ENCODE assay signal across 8 cellular contexts in genomic region chr5:116573279-116573616, GRCh38. TPM values are rescaled to one million over a fixed set of nuclear protein-coding genes. Genes with fewer than 3 reads are reported as not detected.
DNase-seq lines count a peak whose midpoint lies in the region; ATAC-seq, FAIRE-seq and TF ChIP-seq lines count a peak whose summit lies in the region.

No MANE protein-coding gene starts in this region.

- POLR2A ChIA-PET in HEK293T (lab: Yijun Ruan, JAX) (interaction anchor here (0.9 to 1.1 kb wide), 4 partner anchors 74 to 310 kb away, joined by 3 read pairs; no protein-coding TSS in a partner anchor), HepG2 (lab: Yijun Ruan, JAX) (no interaction called here), PC-9 (lab: Charles Lee; ENCODE audit: unreplicated experiment) (no interaction called here)

- WGBS in HepG2 (ENCODE audit: low lambda C conversion rate), result 50% methylated on average over 10 of the region's 30 CpGs

- H3K4me2 ChIP-seq in BLaER1 (peak overlapping the region; percentile 91), HepG2 (ENCODE audit: low read depth, low read length) (peak overlapping the region; percentile 70), PC-9 (no peak overlapping the region)

- DNase-seq in HEK293T (ENCODE audit: extremely low spot score), result peak; percentile 30
- DNase-seq in T47D (ENCODE audit: low read depth in 1 of 2, low spot score in 1 of 2), result peak; percentile 6 to 50
- no peak for DNase-seq in HepG2 (ENCODE audit: low spot score)
- no peak for DNase-seq in HT-29 (ENCODE audit: low spot score)
- DNase-seq in COLO829 (ENCODE audit: low spot score), result no peak
- DNase-seq in PC-9, result no peak

- intact Hi-C loops in HepG2 (cut with micrococcal nuclease; ENCODE audit: unreplicated experiment) (loop anchor here (5.0 to 10.0 kb wide), 3 partner anchors 36 to 436 kb away; no protein-coding TSS in a partner anchor), PC-9 (cut with micrococcal nuclease; ENCODE audit: unreplicated experiment) (no loop called here)

- H3K27me3 ChIP-seq in BLaER1 (peaks cover 75% of the 10 kb centered on the region), HepG2 (ENCODE audit: control insufficient read depth in 1 of 2, insufficient read depth in 2 of 2, low read length in 2 of 2) (peaks cover 1 to 9% of the 10 kb centered on the region in 2 experiments; a peak in 1 of 5 replicates), stomach smooth muscle (ENCODE audit: control insufficient read depth in 1 of 2, insufficient read depth in 2 of 2, low read length in 2 of 2) (no peaks in the 10 kb centered on the region), PC-9 (ENCODE audit: insufficient read depth, low read depth) (peaks cover 4% of the 10 kb centered on the region; the same call in 1 of the 2 replicates)

- no peaks in the 10 kb centered on the region for H3K9me2 ChIP-seq in PC-9 (ENCODE audit: insufficient read depth)

- ATAC-seq in HepG2, result peak; percentile 66

- no peak for FAIRE-seq in HepG2 (lab: Jason Lieb, UNC)

- BruUV-seq in HepG2 (replicated peaks; lab: Mats Ljungman, UMichigan) (no TSS peak), PC-9 (replicated peaks; lab: Mats Ljungman, UMichigan) (no TSS peak)

- no peaks in the 10 kb centered on the region for H3F3A ChIP-seq in PC-9 (ENCODE audit: insufficient read depth, low read depth)

- H3K4me1 ChIP-seq in BLaER1 (peaks cover 78% of the 10 kb centered on the region), HepG2 (ENCODE audit: insufficient read depth, low read length) (peaks cover 41% of the 10 kb centered on the region), stomach smooth muscle (ENCODE audit: control insufficient read depth, insufficient read depth, low read length) (peaks cover 19% of the 10 kb centered on the region), PC-9 (replicated peaks; ENCODE audit: insufficient read depth) (no peaks in the 10 kb centered on the region)

- H3K27ac ChIP-seq in BLaER1 (no peak overlapping the region), HepG2 (ENCODE audit: extremely low read length, insufficient read depth, low read length) (peak overlapping the region; percentile 62), stomach smooth muscle (ENCODE audit: low read length) (peak overlapping the region; percentile 78), PC-9 (no peak overlapping the region)

- H3K9ac ChIP-seq in BLaER1, result no peak overlapping the region
- H3K9ac ChIP-seq in HepG2 (ENCODE audit: insufficient read depth, low read depth, low read length), result peak overlapping the region; percentile 71
- H3K9ac ChIP-seq in stomach smooth muscle (ENCODE audit: low read length in 2 of 2), result peak overlapping the region; percentile 67 to 75

- H3K9me3 ChIP-seq in BLaER1 (no peaks in the 10 kb centered on the region), HepG2 (ENCODE audit: low read length) (no peaks in the 10 kb centered on the region), stomach smooth muscle (ENCODE audit: control insufficient read depth in 2 of 2, low read length in 2 of 2) (no peaks in the 10 kb centered on the region), PC-9 (ENCODE audit: insufficient read depth, low read depth) (no peaks in the 10 kb centered on the region)

- no peaks in the 10 kb centered on the region for H3K36me3 ChIP-seq in BLaER1
- no peaks in the 10 kb centered on the region for H3K36me3 ChIP-seq in HepG2 (replicated peaks in 1 of 2; ENCODE audit: control insufficient read depth in 1 of 2, insufficient read depth in 2 of 2, low read length in 2 of 2)
- H3K36me3 ChIP-seq in stomach smooth muscle (ENCODE audit: control insufficient read depth in 2 of 2, insufficient read depth in 2 of 2, low read length in 2 of 2), result no peaks in the 10 kb centered on the region
- H3K36me3 ChIP-seq in PC-9 (ENCODE audit: low read depth), result no peaks in the 10 kb centered on the region

- H3K4me3 ChIP-seq in BLaER1 (peak overlapping the region; percentile 63), HepG2 (replicated peaks in 1 of 3; ENCODE audit: insufficient read depth in 1 of 3, low read depth in 2 of 3, low read length in 3 of 3) (peak overlapping the region; percentile 58 to 75 (median 63); a peak in 5 of 6 replicates), stomach smooth muscle (ENCODE audit: low read length in 2 of 2) (peak overlapping the region; percentile 83 to 97), PC-9 (no peak overlapping the region)

- TF ChIP-seq EP300 in HepG2 (IDR thresholded peaks at IDR 0.05; ENCODE audit: low read depth in 2 of 2, low read length in 2 of 2), result no peak
- no peak for TF ChIP-seq EP300 in HepG2 (CRISPR knock-in tag; IDR thresholded peaks at IDR 0.05; ENCODE audit: borderline replicate concordance)

- H3K79me2 ChIP-seq in HepG2 (ENCODE audit: insufficient read depth, low read length), result peaks cover 59% of the 10 kb centered on the region
- H3K79me2 ChIP-seq in PC-9 (ENCODE audit: low read depth), result no peaks in the 10 kb centered on the region

- H2AFZ ChIP-seq in HepG2 (ENCODE audit: low read length), result no peak overlapping the region
- H2AFZ ChIP-seq in PC-9, result no peak overlapping the region

- H4K20me1 ChIP-seq in BLaER1 (peaks cover 53% of the 10 kb centered on the region), HepG2 (ENCODE audit: insufficient read depth, low read length) (no peaks in the 10 kb centered on the region), PC-9 (ENCODE audit: insufficient read depth) (no peaks in the 10 kb centered on the region)

- in situ Hi-C loops in T47D (cut with HindIII; ENCODE audit: low pct_unique_long_range_greater_than_20kb, low sequenced_read_pairs) (no loop called here), HepG2 (cut with HindIII; ENCODE audit: extremely low pct_ligation_motif_present, low pct_unique_long_range_greater_than_20kb) (loop anchor here (5.0 kb wide), 1 partner anchor 289 kb away; no protein-coding TSS in a partner anchor)

- CTCF ChIA-PET in HEK293T (lab: Yijun Ruan, JAX), result no interaction called here
- CTCF ChIA-PET in HepG2 (lab: Yijun Ruan, JAX; ENCODE audit: low intra/inter-chr PET ratio, low total read pairs), result no interaction called here
- CTCF ChIA-PET in PC-9 (lab: Charles Lee), result no interaction called here

- TF ChIP-seq RAD21 in HepG2 (CRISPR knock-in tag; IDR thresholded peaks at IDR 0.05), result no peak

- no peak for TF ChIP-seq CTCF in HepG2 (CRISPR knock-in tag; IDR thresholded peaks at IDR 0.05)
- no peak for TF ChIP-seq CTCF in PC-9 (conservative IDR thresholded peaks at IDR 0.05)

- TF ChIP-seq POLR2A in HepG2 (IDR thresholded peaks at IDR 0.05; ENCODE audit: insufficient read depth in 1 of 2, low read depth in 2 of 2, low read length in 2 of 2), result no peak

TF ChIP-seq in HEK293T, 16 proteins besides CTCF, POLR2A, EP300 and RAD21 (continues in another document):
- TF ChIP-seq LEF1 (IDR thresholded peaks at IDR 0.05; ENCODE audit: borderline replicate concordance) (no peak), CTBP1 (IDR thresholded peaks at IDR 0.05; ENCODE audit: borderline replicate concordance) (no peak), BHLHE40 (IDR thresholded peaks at IDR 0.05; ENCODE audit: borderline replicate concordance) (no peak), ARNT (IDR thresholded peaks at IDR 0.05) (no peak), ELF4 (IDR thresholded peaks at IDR 0.05) (no peak), SP1 (IDR thresholded peaks at IDR 0.05) (no peak), TARDBP (IDR thresholded peaks at IDR 0.05) (no peak), FOXK2 (IDR thresholded peaks at IDR 0.05) (no peak)

TF ChIP-seq in HepG2, 621 proteins besides CTCF, POLR2A, EP300 and RAD21 (continues in another document):
- TF ChIP-seq ARNT2 (CRISPR knock-in tag; IDR thresholded peaks at IDR 0.05; ENCODE audit: low read depth) (no peak), HNRNPL (IDR thresholded peaks at IDR 0.05; ENCODE audit: low read depth, low read length) (peak; percentile 9; the same call in 1 of the 2 replicates)

RNA-seq across cellular contexts. Expression of gene SEMA6A, which starts 1.4 kb away (rescaled TPM):
- total RNA-seq in HepG2 (2016; rRNA removed; fragmentation: Illumina TruSeq; extraction: Trizol) (2.9 and 5.1 TPM in 2 replicates), PC-9 (2021) (not detected in 2 replicates)
- total RNA-seq in HepG2 (2016; cell fraction: cytosol; rRNA removed; fragmentation: Illumina TruSeq; extraction: Trizol; ENCODE audit: low read depth), result 2.5 and 3.1 TPM in 2 replicates
- total RNA-seq in HepG2 (2016; cell fraction: insoluble cytoplasmic fraction; rRNA removed; fragmentation: Illumina TruSeq; extraction: Trizol), result 3.4 and 5.4 TPM in 2 replicates
- total RNA-seq in HepG2 (2016; cell fraction: membrane; rRNA removed; fragmentation: Illumina TruSeq; extraction: Trizol), result 1.7 and 2.8 TPM in 2 replicates
- total RNA-seq in HepG2 (2016; cell fraction: nucleus; rRNA removed; fragmentation: Illumina TruSeq; extraction: Trizol), result 21.0 and 23.5 TPM in 2 replicates
- polyA plus RNA-seq in HepG2 (2011; rRNA removed), result 4.6 and 6.5 TPM in 2 replicates
- polyA plus RNA-seq in HepG2 (2011; cell fraction: cytosol; rRNA removed), result 3.4 and 5.4 TPM in 2 replicates
- 11.1 and 19.1 TPM in 2 replicates for polyA plus RNA-seq in HepG2 (2011; cell fraction: nucleus; rRNA removed)
- 3.4 and 4.0 TPM in 2 replicates for polyA plus RNA-seq in HepG2 (2012)
- 0.33 and 0.82 TPM in 2 replicates for polyA plus RNA-seq in HepG2 (2016; cell fraction: cytosol; fragmentation: Illumina TruSeq; extraction: Trizol; ENCODE audit: low read depth)
- polyA plus RNA-seq in HepG2 (2016; cell fraction: insoluble cytoplasmic fraction; fragmentation: Illumina TruSeq; extraction: Trizol; ENCODE audit: low read depth), result 2.0 and 3.2 TPM in 2 replicates
- polyA plus RNA-seq in HepG2 (2016; cell fraction: membrane; fragmentation: Illumina TruSeq; extraction: Trizol; ENCODE audit: low read depth), result 0.60 and 0.90 TPM in 2 replicates
- 12.6 and 13.9 TPM in 2 replicates for polyA plus RNA-seq in HepG2 (2016; cell fraction: nucleus; fragmentation: Illumina TruSeq; extraction: Trizol; ENCODE audit: insufficient read depth, low read depth)
- polyA minus RNA-seq in HepG2 (2011; rRNA and poly(A)+ RNA removed; ENCODE audit: low replicate concordance), result 0.14 and 17.4 TPM in 2 replicates
- 8.4 and 16.5 TPM in 2 replicates for polyA minus RNA-seq in HepG2 (2011; cell fraction: cytosol; rRNA and poly(A)+ RNA removed)
- 49.6 and 67.6 TPM in 2 replicates for polyA minus RNA-seq in HepG2 (2011; cell fraction: nucleus; rRNA and poly(A)+ RNA removed)
- 0.31 and 0.99 TPM in 2 replicates for total RNA-seq in HT-29 (2014; rRNA removed; shearing (Covaris generic))

Comparison
In these comparisons a context has a peak if more than half of its experiments do, and no peak if none do; other contexts are left out.
1. H3K27ac ChIP-seq: peak in HepG2 (single experiment) and stomach smooth muscle (single experiment); none in BLaER1 (single experiment) and PC-9 (single experiment).
2. DNase-seq: peak in HEK293T (single experiment) and T47D (2 of 2); none in HepG2 (single experiment), HT-29 (single experiment), COLO829 (single experiment) and PC-9 (0 of 2).